ENCODE assay signal across 1 cellular context in the genomic region with DNA sequence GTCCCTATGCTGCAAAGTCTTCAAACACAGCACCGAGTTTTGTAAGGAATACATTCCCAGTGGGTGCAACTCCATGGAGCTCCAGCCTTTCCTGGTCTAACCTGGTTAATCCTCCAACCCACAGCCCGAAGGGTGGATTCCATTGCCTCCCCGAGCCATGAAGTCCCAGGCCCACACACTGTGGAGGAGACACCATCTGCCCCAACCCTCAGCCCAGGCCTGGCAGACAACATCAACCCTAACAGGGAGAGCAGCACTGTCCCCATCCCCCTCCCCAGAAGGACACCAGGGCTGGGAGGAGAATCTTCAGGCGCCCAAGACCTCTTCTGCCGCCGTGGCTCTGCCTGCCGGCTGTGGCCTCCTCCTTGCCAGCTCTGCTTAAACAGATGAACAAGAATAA.
TF ChIP-seq lines count a peak whose summit lies in the region.

No MANE protein-coding gene starts in this region.

TF ChIP-seq in IMR-90, 13 proteins besides CTCF, POLR2A, EP300 and RAD21:
- TF ChIP-seq MXI1 (IDR thresholded peaks at IDR 0.05; ENCODE audit: borderline replicate concordance, low read depth, low read length): no peak
- no peak for TF ChIP-seq MAZ (IDR thresholded peaks at IDR 0.05; ENCODE audit: borderline replicate concordance, low read depth, low read length)
- no peak for TF ChIP-seq MAFK (IDR thresholded peaks at IDR 0.05; ENCODE audit: low read depth, low read length)
- no peak for TF ChIP-seq RFX5 (IDR thresholded peaks at IDR 0.05; ENCODE audit: low read depth, low read length)
- no peak for TF ChIP-seq SMC3 (IDR thresholded peaks at IDR 0.05; ENCODE audit: low read depth, low read length)
- no peak for TF ChIP-seq BHLHE40 (IDR thresholded peaks at IDR 0.05; ENCODE audit: low read depth, low read length)
- TF ChIP-seq CHD1 (IDR thresholded peaks at IDR 0.05; ENCODE audit: low read depth, low read length): no peak
- no peak for TF ChIP-seq RCOR1 (IDR thresholded peaks at IDR 0.05; ENCODE audit: insufficient replicate concordance, low read length)
- TF ChIP-seq, protein P1, sequence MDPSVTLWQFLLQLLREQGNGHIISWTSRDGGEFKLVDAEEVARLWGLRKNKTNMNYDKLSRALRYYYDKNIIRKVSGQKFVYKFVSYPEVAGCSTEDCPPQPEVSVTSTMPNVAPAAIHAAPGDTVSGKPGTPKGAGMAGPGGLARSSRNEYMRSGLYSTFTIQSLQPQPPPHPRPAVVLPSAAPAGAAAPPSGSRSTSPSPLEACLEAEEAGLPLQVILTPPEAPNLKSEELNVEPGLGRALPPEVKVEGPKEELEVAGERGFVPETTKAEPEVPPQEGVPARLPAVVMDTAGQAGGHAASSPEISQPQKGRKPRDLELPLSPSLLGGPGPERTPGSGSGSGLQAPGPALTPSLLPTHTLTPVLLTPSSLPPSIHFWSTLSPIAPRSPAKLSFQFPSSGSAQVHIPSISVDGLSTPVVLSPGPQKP (IDR thresholded peaks at IDR 0.05; ENCODE audit: borderline replicate concordance, low read depth, low read length): no peak
- TF ChIP-seq FOS (IDR thresholded peaks at IDR 0.05; ENCODE audit: low read depth, low read length): no peak
- no peak for TF ChIP-seq NFE2L2 (IDR thresholded peaks at IDR 0.05; ENCODE audit: low read depth, low read length)
- TF ChIP-seq, protein P2, sequence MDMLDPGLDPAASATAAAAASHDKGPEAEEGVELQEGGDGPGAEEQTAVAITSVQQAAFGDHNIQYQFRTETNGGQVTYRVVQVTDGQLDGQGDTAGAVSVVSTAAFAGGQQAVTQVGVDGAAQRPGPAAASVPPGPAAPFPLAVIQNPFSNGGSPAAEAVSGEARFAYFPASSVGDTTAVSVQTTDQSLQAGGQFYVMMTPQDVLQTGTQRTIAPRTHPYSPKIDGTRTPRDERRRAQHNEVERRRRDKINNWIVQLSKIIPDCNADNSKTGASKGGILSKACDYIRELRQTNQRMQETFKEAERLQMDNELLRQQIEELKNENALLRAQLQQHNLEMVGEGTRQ (IDR thresholded peaks at IDR 0.05; ENCODE audit: low read depth, low read length): no peak
- TF ChIP-seq CEBPB (IDR thresholded peaks at IDR 0.05; ENCODE audit: low read depth, low read length): no peak
